2 cellular contexts compared by ENCODE assay signal in genomic region chr13:50679321-50679720, GRCh38.
TF ChIP-seq lines count a peak whose summit lies in the region.

No MANE protein-coding gene starts in this region.

TF ChIP-seq in SK-N-SH, 30 proteins besides CTCF, POLR2A, EP300 and RAD21:
- TF ChIP-seq NFIC (IDR thresholded peaks at IDR 0.05; ENCODE audit: borderline replicate concordance) (no peak), NRF1 (IDR thresholded peaks at IDR 0.05; ENCODE audit: low read depth, low read length) (no peak), EZH2phosphoT487 (IDR thresholded peaks at IDR 0.05; ENCODE audit: borderline replicate concordance, low read depth) (no peak), RXRA (IDR thresholded peaks at IDR 0.05; ENCODE audit: borderline replicate concordance, low read depth) (0 out of 2 replicates have a peak, but pooled peaks have one; percentile 8), RCOR1 (IDR thresholded peaks at IDR 0.05; ENCODE audit: low read length) (no peak), TCF12 (IDR thresholded peaks at IDR 0.05) (peak; percentile 29; the same call in 1 of the 2 replicates), GABPA (IDR thresholded peaks at IDR 0.05; ENCODE audit: low read depth) (no peak)

TF ChIP-seq in SK-N-SH treated with all-trans-retinoic acid at 6 μM for 48 hours, 23 proteins besides CTCF, POLR2A, EP300 and RAD21:
- TF ChIP-seq ISL1 (CRISPR knock-in tag; IDR thresholded peaks at IDR 0.05), result no peak
- TF ChIP-seq POU6F1 (CRISPR knock-in tag; IDR thresholded peaks at IDR 0.05; ENCODE audit: borderline replicate concordance, low read depth), result no peak
- no peak for TF ChIP-seq PPARA (CRISPR knock-in tag; IDR thresholded peaks at IDR 0.05; ENCODE audit: borderline replicate concordance)
- no peak for TF ChIP-seq TOX (CRISPR knock-in tag; IDR thresholded peaks at IDR 0.05; ENCODE audit: borderline replicate concordance)
- TF ChIP-seq ZNF8 (CRISPR knock-in tag; IDR thresholded peaks at IDR 0.05), result no peak
- no peak for TF ChIP-seq PATZ1 (CRISPR knock-in tag; IDR thresholded peaks at IDR 0.05; ENCODE audit: borderline replicate concordance)
- TF ChIP-seq ZFP30 (CRISPR knock-in tag; IDR thresholded peaks at IDR 0.05), result no peak
- TF ChIP-seq GLIS3 (CRISPR knock-in tag; IDR thresholded peaks at IDR 0.05), result no peak
- no peak for TF ChIP-seq TSHZ2 (CRISPR knock-in tag; IDR thresholded peaks at IDR 0.05)
- no peak for TF ChIP-seq ESRRG (CRISPR knock-in tag; IDR thresholded peaks at IDR 0.05)
